Comparison of ENCODE assay signal across 8 cellular contexts in the genomic region with DNA sequence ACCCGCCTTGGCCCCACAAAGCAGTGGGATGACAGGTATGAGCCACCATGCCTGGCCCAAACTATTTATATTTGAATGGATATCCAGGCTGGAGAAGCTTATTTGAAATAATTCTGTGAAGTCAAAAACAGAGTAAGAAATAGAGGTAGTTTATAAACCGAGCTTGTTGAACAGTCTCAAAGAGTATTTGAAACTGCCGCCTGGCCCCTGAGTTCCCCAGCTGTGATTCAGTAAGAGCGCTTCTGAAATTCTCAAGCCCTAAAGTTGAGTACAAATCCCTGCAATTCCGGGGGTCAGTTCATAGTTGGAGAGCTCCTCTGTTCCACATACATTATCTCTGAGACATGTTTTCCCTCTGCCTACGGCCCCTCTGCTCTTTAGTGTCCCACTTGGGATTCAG.
"Had no signal": no experiment of that assay in that cellular context is flagged by ENCODE, and none has a peak within 500 bp of the region (broad histone marks: within the 10 kb centered on the region; RNA-seq: fewer than 3 reads in every experiment).

No MANE protein-coding gene starts in this region.

- H3K27ac ChIP-seq: GM23248 had no signal

- H3K9me3 ChIP-seq: HAP-1 had no signal

- H3K4me1 Mint-ChIP-seq: H9 had no signal

- H3K36me3 ChIP-seq: HAP-1 had no signal

- ATAC-seq: HCT116 had no signal

- DNase-seq: GM23248, GOT3, H7, H9, HCEC 1CT, HFFc6 had no signal

- H2AFZ ChIP-seq: GM23248 had no signal

- H3K4me3 Mint-ChIP-seq: H9, HFFc6 had no signal

- H3K4me1 ChIP-seq: HAP-1 had no signal

- H3K4me3 ChIP-seq: GM23248, HAP-1 had no signal

- H3K27ac Mint-ChIP-seq: H9, HFFc6 had no signal
